In genomic region chr17:30710296-30711088, GRCh38 we compare ENCODE assay signal across 8 cellular contexts.
DNase-seq lines count a peak whose midpoint lies in the region; ATAC-seq and TF ChIP-seq lines count a peak whose summit lies in the region.
"Not testable (repeated sequence)": the region's sequence is repeated elsewhere in the genome, so short reads cannot be mapped to it uniquely, and the experiment has no call there.

No MANE protein-coding gene starts in this region.

- POLR2A ChIA-PET in BJ (lab: Charles Lee); PC-9 (lab: Charles Lee; ENCODE audit: unreplicated experiment): not testable (repeated sequence)

- peak overlapping the region; percentile 74 for H2AFZ ChIP-seq in PC-9

- H3K9me3 ChIP-seq in PC-9 (ENCODE audit: insufficient read depth, low read depth); ectodermal cell (ENCODE audit: control insufficient read depth, low read length); iPS DF 6.9 (ENCODE audit: control insufficient read depth, insufficient read depth, low read length): not testable (repeated sequence)

- H3K27ac ChIP-seq in PC-9; ectodermal cell (ENCODE audit: insufficient read depth, low read depth, low read length, poor library complexity, severe bottlenecking); iPS DF 6.9 (ENCODE audit: low read length): not testable (repeated sequence)

- H3K4me2 ChIP-seq in PC-9, result peak overlapping the region; percentile 71

- H3K4me3 Mint-ChIP-seq in HFFc6, result peak overlapping the region; percentile 72
- peak overlapping the region; percentile 79 for H3K4me3 Mint-ChIP-seq in activated naive CD4-positive, alpha-beta T cell treated with anti-CD3 and anti-CD28 coated beads, Interleukin-2, amount 10 ng/mL, durations not matched to agents 7 days and 5 days
- H3K4me3 Mint-ChIP-seq in natural killer cell treated with Interleukin-12 subunit alpha and Interleukin-12 subunit beta and Interleukin-15 and Interleukin-18, amount 100 ng/mL, for 72 hours, result peak overlapping the region; percentile 86
- H3K4me3 Mint-ChIP-seq in stimulated activated naive B cell treated with anti-CD40 and anti-IgM and Interleukin-4, amounts not matched to agents 10 μg/mL and 1 μg/mL and 100 μg/mL, for 72 hours, result peak overlapping the region; percentile 83 to 87

- H3K36me3 ChIP-seq in BJ (ENCODE audit: control insufficient read depth, insufficient read depth, low read length); PC-9 (ENCODE audit: low read depth); ectodermal cell (ENCODE audit: control insufficient read depth, insufficient read depth, low read length); iPS DF 6.9 (ENCODE audit: control insufficient read depth, insufficient read depth, low read length): not testable (repeated sequence)

- 1% methylated on average over 29 of the region's 29 CpGs for WGBS in ectodermal cell, 2 experiments
- WGBS in iPS DF 6.9 (ENCODE audit: insufficient coverage, insufficient read length), result no CpG with 5 or more reads among the region's 29 CpGs

- peaks cover 27% of the 10 kb centered on the region for H3K27me3 Mint-ChIP-seq in HFFc6 (ENCODE audit: insufficient read depth)
- peaks cover 78% of the 10 kb centered on the region for H3K27me3 Mint-ChIP-seq in activated naive CD4-positive, alpha-beta T cell treated with anti-CD3 and anti-CD28 coated beads, Interleukin-2, amount 10 ng/mL, durations not matched to agents 7 days and 5 days
- H3K27me3 Mint-ChIP-seq in natural killer cell treated with Interleukin-12 subunit alpha and Interleukin-12 subunit beta and Interleukin-15 and Interleukin-18, amount 100 ng/mL, for 72 hours, result not testable (repeated sequence)
- H3K27me3 Mint-ChIP-seq in stimulated activated naive B cell treated with anti-CD40 and anti-IgM and Interleukin-4, amounts not matched to agents 10 μg/mL and 1 μg/mL and 100 μg/mL, for 72 hours, result peaks cover 32 to 34% of the 10 kb centered on the region in 2 donors

- peaks cover 29% of the 10 kb centered on the region for H3K79me2 ChIP-seq in PC-9 (ENCODE audit: low read depth)

- H3K27ac Mint-ChIP-seq in HFFc6, result peak overlapping the region; percentile 58
- H3K27ac Mint-ChIP-seq in activated naive CD4-positive, alpha-beta T cell treated with anti-CD3 and anti-CD28 coated beads, Interleukin-2, amount 10 ng/mL, durations not matched to agents 7 days and 5 days, result not testable (repeated sequence)
- H3K27ac Mint-ChIP-seq in natural killer cell treated with Interleukin-12 subunit alpha and Interleukin-12 subunit beta and Interleukin-15 and Interleukin-18, amount 100 ng/mL, for 72 hours, result peak overlapping the region; percentile 44 to 71
- H3K27ac Mint-ChIP-seq in stimulated activated naive B cell treated with anti-CD40 and anti-IgM and Interleukin-4, amounts not matched to agents 10 μg/mL and 1 μg/mL and 100 μg/mL, for 72 hours, result peak overlapping the region; percentile 73

- H3K36me3 Mint-ChIP-seq in HFFc6 (ENCODE audit: low read depth); activated naive CD4-positive, alpha-beta T cell treated with anti-CD3 and anti-CD28 coated beads, Interleukin-2, amount 10 ng/mL, durations not matched to agents 7 days and 5 days; natural killer cell treated with Interleukin-12 subunit alpha and Interleukin-12 subunit beta and Interleukin-15 and Interleukin-18, amount 100 ng/mL, for 72 hours; stimulated activated naive B cell treated with anti-CD40 and anti-IgM and Interleukin-4, amounts not matched to agents 10 μg/mL and 1 μg/mL and 100 μg/mL, for 72 hours: not testable (repeated sequence)

- not testable (repeated sequence) for H4K20me1 ChIP-seq in PC-9 (ENCODE audit: insufficient read depth)

- H3K4me3 ChIP-seq in BJ (ENCODE audit: low read depth, low read length) (peak overlapping the region; percentile 55), PC-9 (peak overlapping the region; percentile 71), ectodermal cell (ENCODE audit: insufficient read depth, low read depth, low read length) (peak overlapping the region; percentile 73), iPS DF 6.9 (ENCODE audit: low read length) (peak overlapping the region; percentile 65)

- H3K27me3 ChIP-seq in BJ (ENCODE audit: control insufficient read depth, insufficient read depth, low read length); PC-9 (ENCODE audit: insufficient read depth, low read depth); ectodermal cell (ENCODE audit: control insufficient read depth, insufficient read depth, low read length, poor library complexity, severe bottlenecking); iPS DF 6.9 (ENCODE audit: control insufficient read depth, insufficient read depth, low read length): not testable (repeated sequence)

- not testable (repeated sequence) for H3K9me3 Mint-ChIP-seq in HFFc6; activated naive CD4-positive, alpha-beta T cell treated with anti-CD3 and anti-CD28 coated beads, Interleukin-2, amount 10 ng/mL, durations not matched to agents 7 days and 5 days; natural killer cell treated with Interleukin-12 subunit alpha and Interleukin-12 subunit beta and Interleukin-15 and Interleukin-18, amount 100 ng/mL, for 72 hours; stimulated activated naive B cell treated with anti-CD40 and anti-IgM and Interleukin-4, amounts not matched to agents 10 μg/mL and 1 μg/mL and 100 μg/mL, for 72 hours

- not testable (repeated sequence) for H3K4me1 ChIP-seq in PC-9 (replicated peaks; ENCODE audit: insufficient read depth); ectodermal cell (ENCODE audit: control insufficient read depth, insufficient read depth, low read length); iPS DF 6.9 (ENCODE audit: control insufficient read depth, insufficient read depth, low read length)

- H3F3A ChIP-seq in PC-9 (ENCODE audit: insufficient read depth, low read depth), result not testable (repeated sequence)

- DNase-seq in BJ (ENCODE audit: low read depth); HFFc6; PC-9; activated naive CD4-positive, alpha-beta T cell treated with anti-CD3 and anti-CD28 coated beads, Interleukin-2, amount 10 ng/mL, durations not matched to agents 7 days and 5 days; iPS DF 6.9 (ENCODE audit: low read depth, low spot score); natural killer cell treated with Interleukin-12 subunit alpha and Interleukin-12 subunit beta and Interleukin-15 and Interleukin-18, amount 100 ng/mL, for 72 hours (ENCODE audit: low spot score); stimulated activated naive B cell treated with anti-CD40 and anti-IgM and Interleukin-4, amounts not matched to agents 10 μg/mL and 1 μg/mL and 100 μg/mL, for 72 hours: not testable (repeated sequence)

- CTCF ChIA-PET in BJ (lab: Yijun Ruan, JAX); activated naive CD4-positive, alpha-beta T cell treated with anti-CD3 and anti-CD28 coated beads, Interleukin-2, amount 10 ng/mL, durations not matched to agents 7 days and 5 days (lab: Charles Lee): not testable (repeated sequence)
- CTCF ChIA-PET in PC-9 (lab: Charles Lee), result interaction anchor here (0.7 kb wide), 1 partner anchor 14 kb away, joined by 3 read pairs; no protein-coding TSS in a partner anchor

- intact Hi-C loops in PC-9 (cut with micrococcal nuclease; ENCODE audit: unreplicated experiment), result loop anchor here (10.0 kb wide), 1 partner anchor 236 kb away; the partner anchor contains the start of gene GOSR1

- not testable (repeated sequence) for BruUV-seq in PC-9 (replicated peaks; lab: Mats Ljungman, UMichigan)

- ATAC-seq in natural killer cell treated with Interleukin-12 subunit alpha and Interleukin-12 subunit beta and Interleukin-15 and Interleukin-18, amount 100 ng/mL, for 72 hours; stimulated activated naive B cell treated with anti-CD40 and anti-IgM and Interleukin-4, amounts not matched to agents 10 μg/mL and 1 μg/mL and 100 μg/mL, for 72 hours (replicated peaks): not testable (repeated sequence)

- peaks cover 17% of the 10 kb centered on the region for H3K4me1 Mint-ChIP-seq in HFFc6 (ENCODE audit: low read depth)
- peaks cover 44% of the 10 kb centered on the region for H3K4me1 Mint-ChIP-seq in activated naive CD4-positive, alpha-beta T cell treated with anti-CD3 and anti-CD28 coated beads, Interleukin-2, amount 10 ng/mL, durations not matched to agents 7 days and 5 days
- H3K4me1 Mint-ChIP-seq in natural killer cell treated with Interleukin-12 subunit alpha and Interleukin-12 subunit beta and Interleukin-15 and Interleukin-18, amount 100 ng/mL, for 72 hours (ENCODE audit: low read depth in 2 of 2), result peaks cover 38 to 41% of the 10 kb centered on the region in 2 donors
- peaks cover 39 to 64% of the 10 kb centered on the region in 2 donors for H3K4me1 Mint-ChIP-seq in stimulated activated naive B cell treated with anti-CD40 and anti-IgM and Interleukin-4, amounts not matched to agents 10 μg/mL and 1 μg/mL and 100 μg/mL, for 72 hours

- H3K9me2 ChIP-seq in PC-9 (ENCODE audit: insufficient read depth), result not testable (repeated sequence)

- TF ChIP-seq CTCF in BJ (IDR thresholded peaks at IDR 0.05; ENCODE audit: insufficient read depth, low read depth, low read length); HFFc6 (IDR thresholded peaks at IDR 0.05); PC-9 (conservative IDR thresholded peaks at IDR 0.05): not testable (repeated sequence)
